In genomic region chrX:19017271-19017670, GRCh38 we compare ENCODE assay signal across 8 cellular contexts. TPM values are rescaled to one million over a fixed set of nuclear protein-coding genes. Genes with fewer than 3 reads are reported as not detected.
DNase-seq lines count a peak whose midpoint lies in the region; ATAC-seq, FAIRE-seq and TF ChIP-seq lines count a peak whose summit lies in the region.

No MANE protein-coding gene starts in this region.

- no peaks in the 10 kb centered on the region for H3K27me3 ChIP-seq in BE2C
- H3K27me3 ChIP-seq in SJCRH30, result no peaks in the 10 kb centered on the region

- H3K9me3 Mint-ChIP-seq in mesothelial cell of epicardium, result peaks cover 32% of the 10 kb centered on the region
- H3K9me3 Mint-ChIP-seq in stimulated activated memory B cell treated with anti-CD40 and anti-IgM and Interleukin-4, amounts not matched to agents 10 μg/mL and 1 μg/mL and 100 μg/mL, for 72 hours, result no peaks in the 10 kb centered on the region

- DNase-seq in BE2C (peak; percentile 54), H54 (ENCODE audit: insufficient read length, low spot score) (peak; percentile 1), SJCRH30 (peak; percentile 50 to 71), iPS-NIHi7 (ENCODE audit: extremely low spot score) (peak; percentile 82), mesothelial cell of epicardium (ENCODE audit: low spot score in 2 of 2, unreplicated experiment in 2 of 2) (no peak)

- H3K4me3 ChIP-seq in BE2C (ENCODE audit: low read depth, low read length), result no peak overlapping the region
- H3K4me3 ChIP-seq in SJCRH30, result no peak overlapping the region

- TF ChIP-seq POLR2A in H54 (IDR thresholded peaks at IDR 0.05; ENCODE audit: low read depth, low read length), result no peak

- H3K36me3 Mint-ChIP-seq in mesothelial cell of epicardium, result peaks cover 1% of the 10 kb centered on the region
- H3K36me3 Mint-ChIP-seq in stimulated activated memory B cell treated with anti-CD40 and anti-IgM and Interleukin-4, amounts not matched to agents 10 μg/mL and 1 μg/mL and 100 μg/mL, for 72 hours, result no peaks in the 10 kb centered on the region

- H3K27me3 Mint-ChIP-seq in mesothelial cell of epicardium (ENCODE audit: low read depth), result no peaks in the 10 kb centered on the region
- no peaks in the 10 kb centered on the region for H3K27me3 Mint-ChIP-seq in stimulated activated memory B cell treated with anti-CD40 and anti-IgM and Interleukin-4, amounts not matched to agents 10 μg/mL and 1 μg/mL and 100 μg/mL, for 72 hours

- ATAC-seq in HG02973 (IDR thresholded peaks at IDR 0.05; ENCODE audit: unreplicated experiment), result no peak
- no peak for ATAC-seq in HG03378 (IDR thresholded peaks at IDR 0.05; ENCODE audit: unreplicated experiment)
- no peak for ATAC-seq in stimulated activated memory B cell treated with anti-CD40 and anti-IgM and Interleukin-4, amounts not matched to agents 10 μg/mL and 1 μg/mL and 100 μg/mL, for 72 hours

- H3K4me1 Mint-ChIP-seq in mesothelial cell of epicardium, result no peaks in the 10 kb centered on the region
- no peaks in the 10 kb centered on the region for H3K4me1 Mint-ChIP-seq in stimulated activated memory B cell treated with anti-CD40 and anti-IgM and Interleukin-4, amounts not matched to agents 10 μg/mL and 1 μg/mL and 100 μg/mL, for 72 hours

- no peak overlapping the region for H3K4me3 Mint-ChIP-seq in mesothelial cell of epicardium
- no peak overlapping the region for H3K4me3 Mint-ChIP-seq in stimulated activated memory B cell treated with anti-CD40 and anti-IgM and Interleukin-4, amounts not matched to agents 10 μg/mL and 1 μg/mL and 100 μg/mL, for 72 hours

- no peak overlapping the region for H3K27ac Mint-ChIP-seq in mesothelial cell of epicardium
- no peak overlapping the region for H3K27ac Mint-ChIP-seq in stimulated activated memory B cell treated with anti-CD40 and anti-IgM and Interleukin-4, amounts not matched to agents 10 μg/mL and 1 μg/mL and 100 μg/mL, for 72 hours

- H3K36me3 ChIP-seq in BE2C, result no peaks in the 10 kb centered on the region
- H3K36me3 ChIP-seq in SJCRH30, result no peaks in the 10 kb centered on the region

- H3K4me1 ChIP-seq in BE2C (no peaks in the 10 kb centered on the region), SJCRH30 (no peaks in the 10 kb centered on the region)

- no peak for FAIRE-seq in H54 (lab: Jason Lieb, UNC)

- TF ChIP-seq CTCF in BE2C (IDR thresholded peaks at IDR 0.05; ENCODE audit: low read depth, low read length), result peak; percentile 76
- TF ChIP-seq CTCF in mesothelial cell of epicardium (IDR thresholded peaks at IDR 0.05; ENCODE audit: unreplicated experiment), result no peak

- H3K27ac ChIP-seq in SJCRH30, result no peak overlapping the region

- H3K9me3 ChIP-seq in BE2C (no peaks in the 10 kb centered on the region), SJCRH30 (replicated peaks) (no peaks in the 10 kb centered on the region)

RNA-seq across cellular contexts. Expression of gene PHKA2, which starts 33.4 kb away (rescaled TPM):
- polyA plus RNA-seq in BE2C (2012; ENCODE audit: insufficient read depth, insufficient read length, low read depth), result 42.1 TPM
- total RNA-seq in SJCRH30 (2014; rRNA removed; shearing (Covaris generic)), result 22.4 and 30.3 TPM in 2 replicates
- 68.1 to 72.2 TPM (median 68.3 TPM) in 3 replicates for total RNA-seq in mesothelial cell of epicardium

Comparison
In these comparisons a context has a peak if more than half of its experiments do, and no peak if none do; other contexts are left out.
1. DNase-seq: peak in BE2C (single experiment), H54 (single experiment), SJCRH30 (2 of 2) and iPS-NIHi7 (single experiment); none in mesothelial cell of epicardium (0 of 2).